ENCODE assay signal across 13 cellular contexts in the genomic region with DNA sequence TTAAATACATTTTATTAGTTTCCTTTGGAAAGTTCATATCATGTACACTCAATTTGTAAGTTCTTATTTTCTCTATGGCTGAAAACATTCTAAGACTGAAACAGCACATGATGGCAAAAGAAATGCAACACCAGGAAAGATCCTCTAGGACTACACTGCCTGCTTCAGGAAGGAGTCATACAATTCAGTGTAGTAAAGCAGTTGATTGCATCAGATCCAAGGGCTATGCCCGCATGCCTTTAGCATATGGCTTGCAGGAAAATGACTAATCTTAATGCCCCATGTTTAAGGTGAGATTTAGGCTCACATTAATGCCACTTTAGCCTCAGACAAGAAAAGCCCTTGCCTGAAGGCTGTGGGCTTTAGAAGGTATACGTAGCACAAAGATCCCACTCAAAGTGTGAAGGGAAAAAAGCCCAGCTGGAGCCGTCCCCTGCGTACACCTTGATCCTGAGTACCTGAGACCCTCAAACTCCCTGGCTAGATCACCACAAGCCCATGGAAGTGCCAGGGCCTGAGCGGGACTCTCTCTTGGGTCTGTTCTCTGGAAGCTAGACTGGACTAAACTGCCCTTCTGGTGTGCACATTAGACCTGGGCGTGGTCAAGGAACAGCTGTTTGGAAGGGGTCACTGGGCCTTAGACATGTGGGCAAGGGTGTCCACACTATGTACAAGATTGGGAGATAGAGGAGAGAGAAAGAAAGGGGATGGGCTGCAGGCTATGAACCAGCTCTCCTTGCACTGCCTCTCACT. TPM values are rescaled to one million over a fixed set of nuclear protein-coding genes. Genes with fewer than 3 reads are reported as not detected.
DNase-seq lines count a peak whose midpoint lies in the region; ATAC-seq and TF ChIP-seq lines count a peak whose summit lies in the region.
"Had no signal": no experiment of that assay in that cellular context is flagged by ENCODE, and none has a peak within 500 bp of the region (broad histone marks: within the 10 kb centered on the region; RNA-seq: fewer than 3 reads in every experiment).

No MANE protein-coding gene starts in this region.

- ATAC-seq in GM21526 (IDR thresholded peaks at IDR 0.05; ENCODE audit: low FRiP score, unreplicated experiment): no peak
- ATAC-seq: heart left ventricle; pancreas; stimulated activated naive B cell treated with anti-CD40 and anti-IgM and Interleukin-4, amounts not matched to agents 10 μg/mL and 1 μg/mL and 100 μg/mL, for 72 hours had no signal

- H3K27me3 ChIP-seq in mammary epithelial cell (ENCODE audit: insufficient read depth, low read length): no peaks in the 10 kb centered on the region
- H3K27me3 ChIP-seq: heart left ventricle, pancreas had no signal

- peak in 1 of 2 donors; percentile 29 for TF ChIP-seq CTCF in mammary epithelial cell (conservative IDR thresholded peaks at IDR 0.05 in 1 of 2, IDR thresholded peaks at IDR 0.05 in 1 of 2; ENCODE audit: extremely low read depth in 1 of 2, insufficient read depth in 1 of 2, low read depth in 1 of 2, low read length in 2 of 2)

- H3K9ac ChIP-seq in mammary epithelial cell (ENCODE audit: insufficient read depth, low read length): no peak overlapping the region

- no TSS peak for BruUV-seq in mammary epithelial cell (replicated peaks; lab: Mats Ljungman, UMichigan)

- H3K27ac ChIP-seq in mammary epithelial cell (ENCODE audit: insufficient read depth, low read depth, low read length): no peak overlapping the region
- H3K27ac ChIP-seq: heart left ventricle, pancreas had no signal

- CTCF ChIA-PET in mammary epithelial cell (lab: Charles Lee; ENCODE audit: low non-redundant PET): no interaction called here

- H4K20me1 ChIP-seq in mammary epithelial cell (ENCODE audit: insufficient read depth, low read length): no peaks in the 10 kb centered on the region

- no peak overlapping the region for H2AFZ ChIP-seq in mammary epithelial cell (ENCODE audit: low read depth, low read length)

- WGBS in mammary epithelial cell (ENCODE audit: low coverage, missing lambda C conversion rate): 79% methylated on average over 6 of the region's 6 CpGs

- no peaks in the 10 kb centered on the region for H3K4me1 ChIP-seq in mammary epithelial cell (ENCODE audit: insufficient read depth, low read length)
- H3K4me1 ChIP-seq: heart left ventricle, pancreas had no signal

- dilution Hi-C loops in mammary epithelial cell (cut with HindIII; ENCODE audit: low sequenced_read_pairs): no loop called here

- in situ Hi-C loops in mammary epithelial cell (cut with MboI; ENCODE audit: low sequenced_read_pairs in 2 of 2): no loop called here

- no peaks in the 10 kb centered on the region for H3K9me3 ChIP-seq in mammary epithelial cell (replicated peaks; ENCODE audit: insufficient read depth, low read length)
- H3K9me3 ChIP-seq: heart left ventricle, pancreas had no signal

- H3K36me3 ChIP-seq in mammary epithelial cell (ENCODE audit: insufficient read depth, low read length): no peaks in the 10 kb centered on the region
- H3K36me3 ChIP-seq: heart left ventricle, pancreas had no signal

- intact Hi-C loops in mammary epithelial cell (cut with micrococcal nuclease) (no loop called here), cardiac septum (cut with DNase I) (no loop called here)

- no peak overlapping the region for H3K4me2 ChIP-seq in mammary epithelial cell (ENCODE audit: insufficient read depth, low read depth, low read length)

- no peaks in the 10 kb centered on the region for H3K79me2 ChIP-seq in mammary epithelial cell (ENCODE audit: insufficient read depth, low read length)

- H3K4me3 ChIP-seq in mammary epithelial cell (replicated peaks in 1 of 3; ENCODE audit: insufficient read depth in 1 of 3, low read depth in 2 of 3, low read length in 3 of 3): no peak overlapping the region
- H3K4me3 ChIP-seq: heart left ventricle, pancreas had no signal

- peak; percentile 7 for DNase-seq in GM03348 (ENCODE audit: low spot score)
- DNase-seq in NCI-H460 (ENCODE audit: extremely low read depth, low read depth): peak; percentile 61
- DNase-seq in mammary epithelial cell: peak; percentile 17
- DNase-seq in myocyte (ENCODE audit: low read depth): peak; percentile 3
- no peak for DNase-seq in OCI-M2 (lab: John Stamatoyannopoulos, UW; ENCODE audit: unreplicated experiment)
- no peak for DNase-seq in cardiac septum (ENCODE audit: low spot score)
- DNase-seq: heart left ventricle; NK-92 treated with Interleukin-12 subunit alpha and Interleukin-12 subunit beta, amount 100 ng/mL, for 24 hours; pancreas; stimulated activated CD4-positive, alpha-beta T cell treated with anti-CD3 and anti-CD28 coated beads, Interleukin-1b, Interleukin-23, amount 100 ng/mL, for 48 hours; stimulated activated naive B cell treated with anti-CD40 and anti-IgM and Interleukin-4, amounts not matched to agents 10 μg/mL and 1 μg/mL and 100 μg/mL, for 72 hours had no signal

RNA-seq across cellular contexts. Expression of a gene that starts 52.9 kb away (rescaled TPM):
- 0.05 TPM in 1 of 2 replicates, not detected in the other for total RNA-seq in NCI-H460 (2014; rRNA removed; shearing (Covaris generic))
- polyA plus RNA-seq in NCI-H460 (2014; cell fraction: nucleus; rRNA removed): not detected in 2 replicates
- under 1 TPM; 0.17 to 0.40 TPM for total RNA-seq in mammary epithelial cell
- 0.09 TPM for polyA plus RNA-seq in mammary epithelial cell
- polyA minus RNA-seq in mammary epithelial cell: not detected
- total RNA-seq in myocyte: 0.16 and 1.3 TPM in 2 replicates
- 0.14 TPM for polyA plus RNA-seq in myocyte (2012)
- 32.3 TPM for total RNA-seq in cardiac septum
- total RNA-seq: activated CD8-positive, alpha-beta memory T cell treated with anti-CD3 and anti-CD28 coated beads for 36 hours had no signal

Comparison
In these comparisons a context has a peak if more than half of its experiments do, and no peak if none do; other contexts are left out.
1. DNase-seq: peak in GM03348 (single experiment), NCI-H460 (single experiment), mammary epithelial cell (single experiment) and myocyte (single experiment); none in OCI-M2 (single experiment) and cardiac septum (single experiment).
2. RNA of a gene that starts 52.9 kb away (total RNA-seq): 32.3 TPM in cardiac septum (single experiment); 0.16 to 1.3 TPM in myocyte, 0.17 to 0.40 TPM in mammary epithelial cell and 0.05 TPM in NCI-H460; every median in the first group is over 10 times any median in the second.